In genomic region chr3:30456263-30456662, GRCh38 we compare ENCODE assay signal across 17 cellular contexts.
DNase-seq lines count a peak whose midpoint lies in the region; ATAC-seq and TF ChIP-seq lines count a peak whose summit lies in the region.
"Had no signal": no experiment of that assay in that cellular context is flagged by ENCODE, and none has a peak within 500 bp of the region (broad histone marks: within the 10 kb centered on the region; RNA-seq: fewer than 3 reads in every experiment).

No MANE protein-coding gene starts in this region.

- H2AFZ ChIP-seq in DND-41 (ENCODE audit: low read depth, low read length) = no peak overlapping the region

- TF ChIP-seq CTCF in DND-41 (IDR thresholded peaks at IDR 0.05; ENCODE audit: borderline replicate concordance, extremely low read depth, low read length, poor library complexity, severe bottlenecking) (no peak), adrenal gland (IDR thresholded peaks at IDR 0.05) (no peak), tibial nerve (IDR thresholded peaks at IDR 0.05) (no peak)

- TF ChIP-seq POLR2A in adrenal gland (IDR thresholded peaks at IDR 0.05) (no peak), tibial nerve (IDR thresholded peaks at IDR 0.05) (no peak)

- no peak overlapping the region for H3K9ac ChIP-seq in DND-41 (ENCODE audit: low read depth, low read length)
- no peak overlapping the region for H3K9ac ChIP-seq in rectal smooth muscle tissue (ENCODE audit: low read length)
- H3K9ac ChIP-seq: BLaER1 treated with 17β-estradiol and CSF1 and Interleukin-3, amounts not matched to agents 10 nM and 100 nM; KMS-11 had no signal

- TF ChIP-seq EP300 in tibial nerve (IDR thresholded peaks at IDR 0.05) = no peak

- no peak overlapping the region for H3K4me2 ChIP-seq in DND-41 (ENCODE audit: insufficient read depth, low read length)
- H3K4me2 ChIP-seq: BLaER1 treated with 17β-estradiol and CSF1 and Interleukin-3, amounts not matched to agents 10 nM and 100 nM; KMS-11 had no signal

- ATAC-seq in DND-41 (ENCODE audit: insufficient read depth, low read depth) (peak; percentile 54; the same call in 2 of the 3 replicates), HG02981 (IDR thresholded peaks at IDR 0.05; ENCODE audit: unreplicated experiment) (no peak), T-helper 17 cell (no peak)
- ATAC-seq: Panc1 had no signal

- H3K27me3 ChIP-seq in DND-41 (ENCODE audit: insufficient read depth, low read length, poor library complexity) = no peaks in the 10 kb centered on the region
- H3K27me3 ChIP-seq in adrenal gland = no peaks in the 10 kb centered on the region
- H3K27me3 ChIP-seq in rectal smooth muscle tissue (ENCODE audit: control insufficient read depth, insufficient read depth, low read length) = no peaks in the 10 kb centered on the region
- H3K27me3 ChIP-seq in tibial nerve = no peaks in the 10 kb centered on the region
- H3K27me3 ChIP-seq: BLaER1 treated with 17β-estradiol and CSF1 and Interleukin-3, amounts not matched to agents 10 nM and 100 nM had no signal

- no peaks in the 10 kb centered on the region for H3K9me3 ChIP-seq in DND-41 (ENCODE audit: insufficient read depth, low read length, severe bottlenecking)
- no peaks in the 10 kb centered on the region for H3K9me3 ChIP-seq in adrenal gland (replicated peaks in 1 of 3)
- peaks cover 0 to 17% (median 0%) of the 10 kb centered on the region in 4 donors for H3K9me3 ChIP-seq in tibial nerve
- H3K9me3 ChIP-seq in T-helper 17 cell (ENCODE audit: control insufficient read depth, low read length, poor library complexity, severe bottlenecking) = no peaks in the 10 kb centered on the region

- H3K4me3 ChIP-seq in DND-41 (ENCODE audit: low read depth in 1 of 2, low read length in 2 of 2) (no peak overlapping the region), adrenal gland (no peak overlapping the region), rectal smooth muscle tissue (ENCODE audit: low read length) (no peak overlapping the region), tibial nerve (no peak overlapping the region)
- H3K4me3 ChIP-seq: BLaER1 treated with 17β-estradiol and CSF1 and Interleukin-3, amounts not matched to agents 10 nM and 100 nM had no signal

- H3K36me3 ChIP-seq in DND-41 (ENCODE audit: insufficient read depth, low read length) (no peaks in the 10 kb centered on the region), adrenal gland (replicated peaks in 1 of 2) (no peaks in the 10 kb centered on the region), rectal smooth muscle tissue (ENCODE audit: control insufficient read depth, insufficient read depth, low read length) (no peaks in the 10 kb centered on the region), tibial nerve (no peaks in the 10 kb centered on the region)
- H3K36me3 ChIP-seq: BLaER1 treated with 17β-estradiol and CSF1 and Interleukin-3, amounts not matched to agents 10 nM and 100 nM had no signal

- WGBS in adrenal gland, 4 donors = 89 to 97% (median 94%) methylated on average over 2 of the region's 2 CpGs
- 81 to 83% methylated on average over 2 of the region's 2 CpGs for WGBS in tibial nerve, 2 donors

- H3K27ac ChIP-seq in DND-41 (ENCODE audit: low read length) (no peak overlapping the region), adrenal gland (peak overlapping the region in 4 of 5 donors; percentile 3 to 79 (median 40)), rectal smooth muscle tissue (ENCODE audit: low read depth, low read length) (peak overlapping the region; percentile 73), tibial nerve (peak overlapping the region; percentile 72 to 92 (median 82))
- H3K27ac ChIP-seq: BLaER1 treated with 17β-estradiol and CSF1 and Interleukin-3, amounts not matched to agents 10 nM and 100 nM; HL-60; KMS-11 had no signal

- H3K36me3 Mint-ChIP-seq in T-helper 17 cell (ENCODE audit: low read depth) = no peaks in the 10 kb centered on the region

- no peaks in the 10 kb centered on the region for H3K4me1 Mint-ChIP-seq in T-helper 17 cell

- no peaks in the 10 kb centered on the region for H4K20me1 ChIP-seq in DND-41 (ENCODE audit: insufficient read depth, low read length)
- H4K20me1 ChIP-seq: BLaER1 treated with 17β-estradiol and CSF1 and Interleukin-3, amounts not matched to agents 10 nM and 100 nM had no signal

- DNase-seq in DND-41 (no peak), adrenal gland (no peak), tibial nerve (ENCODE audit: low spot score in 2 of 2) (no peak), SW 1271 (lab: John Stamatoyannopoulos, UW) (no peak), T-helper 17 cell (no peak)
- DNase-seq: EL, GOT3, MM.1S, NCI-H1105 treated with DMSO at 0.1 percent for 48 hours, NCI-H187 treated with DMSO at 0.1 percent for 48 hours, NCI-H774 had no signal

- H3K79me2 ChIP-seq in DND-41 (ENCODE audit: insufficient read depth, low read length) = no peaks in the 10 kb centered on the region

- H3K27ac Mint-ChIP-seq in T-helper 17 cell = no peak overlapping the region

- H3K4me3 Mint-ChIP-seq in T-helper 17 cell = no peak overlapping the region

- no peaks in the 10 kb centered on the region for H3K27me3 Mint-ChIP-seq in T-helper 17 cell

- intact Hi-C loops in adrenal gland (cut with DNase I) = no loop called here

- H3K4me1 ChIP-seq in DND-41 (ENCODE audit: insufficient read depth, low read length) = peaks cover 8% of the 10 kb centered on the region; the same call in 1 of the 2 replicates
- H3K4me1 ChIP-seq in adrenal gland (replicated peaks in 1 of 2) = peaks cover 0 to 4% of the 10 kb centered on the region in 2 donors
- H3K4me1 ChIP-seq in rectal smooth muscle tissue (ENCODE audit: control insufficient read depth, insufficient read depth, low read length) = peaks cover 8% of the 10 kb centered on the region
- peaks cover 0 to 52% (median 21%) of the 10 kb centered on the region in 4 donors for H3K4me1 ChIP-seq in tibial nerve
